7 cellular contexts compared by ENCODE assay signal in the genomic region with DNA sequence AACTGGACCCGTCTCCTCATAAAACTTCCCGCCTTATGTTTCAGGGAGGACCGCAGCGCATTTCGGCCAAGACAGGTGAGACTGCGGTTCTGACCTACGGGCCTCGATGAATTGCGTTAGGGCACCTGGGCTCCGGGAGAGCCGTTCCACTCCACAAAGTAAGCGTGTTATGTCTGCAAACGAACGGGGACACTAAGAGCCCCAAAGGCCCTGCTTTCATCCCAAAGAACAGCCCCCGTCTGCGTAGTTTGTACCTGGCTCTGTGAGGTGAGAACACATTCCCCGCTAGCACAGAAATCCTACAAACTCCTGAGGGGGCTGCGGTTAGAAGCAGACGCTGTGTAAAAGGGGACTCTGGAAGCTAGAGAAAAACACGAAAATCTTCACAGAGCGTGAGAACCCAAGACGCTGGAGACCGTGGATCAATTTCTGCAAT. TPM values are rescaled to one million over a fixed set of nuclear protein-coding genes. Genes with fewer than 3 reads are reported as not detected.
DNase-seq lines count a peak whose midpoint lies in the region; ATAC-seq and TF ChIP-seq lines count a peak whose summit lies in the region.

No MANE protein-coding gene starts in this region.

- H3K27ac ChIP-seq in HUES64 (ENCODE audit: low read depth, low read length) (peak overlapping the region; percentile 95; the same call in 1 of the 2 replicates), gastroesophageal sphincter (peak overlapping the region; percentile 40 to 90 (median 85))

- TF ChIP-seq CTCF in gastroesophageal sphincter (IDR thresholded peaks at IDR 0.05), result no peak

- H3K27me3 ChIP-seq in HUES64 (ENCODE audit: insufficient read depth, low read length) (no peaks in the 10 kb centered on the region), gastroesophageal sphincter (peaks cover 55% of the 10 kb centered on the region)

- peak overlapping the region; percentile 81 for H3K4me3 Mint-ChIP-seq in activated T-cell treated with anti-CD3 and anti-CD28 coated beads, Interleukin-2, amount 50 U/mL, for 4 hours
- H3K4me3 Mint-ChIP-seq in stimulated activated naive CD8-positive, alpha-beta T cell treated with anti-CD3 and anti-CD28 coated beads, Interleukin-15, Interleukin-2, amounts not matched to agents 100 ng/mL and 50 ng/mL, for 24 hours, result peak overlapping the region; percentile 89

- no peaks in the 10 kb centered on the region for H3K36me3 Mint-ChIP-seq in activated T-cell treated with anti-CD3 and anti-CD28 coated beads, Interleukin-2, amount 50 U/mL, for 4 hours (ENCODE audit: insufficient read depth)
- H3K36me3 Mint-ChIP-seq in stimulated activated naive CD8-positive, alpha-beta T cell treated with anti-CD3 and anti-CD28 coated beads, Interleukin-15, Interleukin-2, amounts not matched to agents 100 ng/mL and 50 ng/mL, for 24 hours (ENCODE audit: low read depth), result peaks cover 5% of the 10 kb centered on the region

- peak overlapping the region; percentile 41 for H3K27ac Mint-ChIP-seq in stimulated activated naive CD8-positive, alpha-beta T cell treated with anti-CD3 and anti-CD28 coated beads, Interleukin-15, Interleukin-2, amounts not matched to agents 100 ng/mL and 50 ng/mL, for 24 hours

- peak overlapping the region; percentile 95; the same call in 1 of the 2 replicates for H3K9ac ChIP-seq in HUES64 (ENCODE audit: low read depth, low read length)

- H3K4me3 ChIP-seq in HUES64 (ENCODE audit: low read length), result peak overlapping the region; percentile 54
- H3K4me3 ChIP-seq in gastroesophageal sphincter, result peak overlapping the region; percentile 17 to 47

- TF ChIP-seq POLR2A in gastroesophageal sphincter (IDR thresholded peaks at IDR 0.05), result no peak

- H3K9me3 ChIP-seq in HUES64 (ENCODE audit: insufficient read depth, low read depth, low read length) (no peaks in the 10 kb centered on the region), gastroesophageal sphincter (no peaks in the 10 kb centered on the region)

- no peak for TF ChIP-seq EP300 in gastroesophageal sphincter (IDR thresholded peaks at IDR 0.05)

- peaks cover 23% of the 10 kb centered on the region for H3K4me1 Mint-ChIP-seq in activated T-cell treated with anti-CD3 and anti-CD28 coated beads, Interleukin-2, amount 50 U/mL, for 4 hours (ENCODE audit: low read depth)
- peaks cover 33% of the 10 kb centered on the region for H3K4me1 Mint-ChIP-seq in stimulated activated naive CD8-positive, alpha-beta T cell treated with anti-CD3 and anti-CD28 coated beads, Interleukin-15, Interleukin-2, amounts not matched to agents 100 ng/mL and 50 ng/mL, for 24 hours (ENCODE audit: low read depth)

- DNase-seq in activated T-cell treated with anti-CD3 and anti-CD28 coated beads, Interleukin-2, amount 50 U/mL, for 4 hours, result no peak
- no peak for DNase-seq in RKO (ENCODE audit: low spot score)
- no peak for DNase-seq in CD1c-positive myeloid dendritic cell (ENCODE audit: extremely low spot score)
- DNase-seq in activated CD4-positive, CD25-positive, alpha-beta regulatory T cell (lab: John Stamatoyannopoulos, UW), result no peak

- H3K27me3 Mint-ChIP-seq in activated T-cell treated with anti-CD3 and anti-CD28 coated beads, Interleukin-2, amount 50 U/mL, for 4 hours (ENCODE audit: low read depth), result no peaks in the 10 kb centered on the region
- H3K27me3 Mint-ChIP-seq in stimulated activated naive CD8-positive, alpha-beta T cell treated with anti-CD3 and anti-CD28 coated beads, Interleukin-15, Interleukin-2, amounts not matched to agents 100 ng/mL and 50 ng/mL, for 24 hours, result peaks cover 8% of the 10 kb centered on the region

- H3K36me3 ChIP-seq in HUES64 (ENCODE audit: insufficient read depth, low read length) (no peaks in the 10 kb centered on the region), gastroesophageal sphincter (no peaks in the 10 kb centered on the region)

- H3K4me1 ChIP-seq in HUES64 (ENCODE audit: insufficient read depth, low read length) (no peaks in the 10 kb centered on the region; the same call in 1 of the 2 replicates), gastroesophageal sphincter (peaks cover 0 to 16% (median 8%) of the 10 kb centered on the region in 3 donors)

- peak in 1 of 2 donors; percentile 2 for ATAC-seq in activated T-cell treated with anti-CD3 and anti-CD28 coated beads, Interleukin-2, amount 50 U/mL, for 4 hours
- no peak for ATAC-seq in gastroesophageal sphincter

- WGBS in HUES64, result 27% methylated on average over 22 of the region's 23 CpGs
- WGBS in gastroesophageal sphincter (ENCODE audit: low coverage in 1 of 2), 2 donors, result 19 to 83% methylated on average over 1 to 16 of the region's 23 CpGs

- no peaks in the 10 kb centered on the region for H3K9me3 Mint-ChIP-seq in activated T-cell treated with anti-CD3 and anti-CD28 coated beads, Interleukin-2, amount 50 U/mL, for 4 hours
- no peaks in the 10 kb centered on the region for H3K9me3 Mint-ChIP-seq in stimulated activated naive CD8-positive, alpha-beta T cell treated with anti-CD3 and anti-CD28 coated beads, Interleukin-15, Interleukin-2, amounts not matched to agents 100 ng/mL and 50 ng/mL, for 24 hours

RNA-seq across cellular contexts. Expression of a gene that starts 41.6 kb away (rescaled TPM):
- polyA plus RNA-seq in HUES64 (2013, experiment 1 of 2), result not detected
- polyA plus RNA-seq in HUES64 (2013, experiment 2 of 2), result not detected
- not detected for total RNA-seq in activated T-cell treated with anti-CD3 and anti-CD28 coated beads, Interleukin-2, amount 50 U/mL, for 4 hours
- total RNA-seq in gastroesophageal sphincter, result 1 to 10 TPM in 1 of 4 donors, not detected in 3; 1.3 TPM
